8 cellular contexts compared by ENCODE assay signal in genomic region chr1:1231400-1232223, GRCh38. TPM values are rescaled to one million over a fixed set of nuclear protein-coding genes. Genes with fewer than 3 reads are reported as not detected.
DNase-seq lines count a peak whose midpoint lies in the region; ATAC-seq and TF ChIP-seq lines count a peak whose summit lies in the region.

SDF4 (minus strand) TSS chr1:1232001; CDS start chr1:1228772, 3,229 bp downstream.

- peak within 1 kb of the TSS; percentile 43 for H3K9ac ChIP-seq in H9 (ENCODE audit: extremely low read depth, insufficient read length, low read length)

- H3K27ac ChIP-seq in H9 (ENCODE audit: insufficient read length, low read depth, low read length): no peak within 1 kb of the TSS

- H3K4me3 Mint-ChIP-seq in H9 (peak within 1 kb of the TSS; percentile 90 to 93), natural killer cell (peak within 1 kb of the TSS; percentile 95)

- H3K79me1 ChIP-seq in H9 (ENCODE audit: insufficient read depth, low read depth, low read length, poor library complexity, severe bottlenecking): peaks cover 2% of the 10 kb centered on the region

- H3K23me2 ChIP-seq in H9 (ENCODE audit: insufficient read length, low read depth, low read length, poor library complexity, severe bottlenecking): peaks cover 6% of the 10 kb centered on the region

- H3K56ac ChIP-seq in H9 (ENCODE audit: insufficient read length, low read depth, low read length): no peak within 1 kb of the TSS

- no peak within 1 kb of the TSS for H2BK15ac ChIP-seq in H9 (ENCODE audit: low read depth, low read length)

- peaks cover 17 to 39% (median 37%) of the 10 kb centered on the region in 3 experiments for H3K36me3 Mint-ChIP-seq in H9 (ENCODE audit: insufficient read depth in 1 of 3, low read depth in 3 of 3)
- H3K36me3 Mint-ChIP-seq in natural killer cell: no peaks in the 10 kb centered on the region

- peak; percentile 91 to 97 (median 94) for ATAC-seq in natural killer cell

- TF ChIP-seq CTCF in H9 (conservative IDR thresholded peaks at IDR 0.05): no peak
- TF ChIP-seq CTCF in natural killer cell (IDR thresholded peaks at IDR 0.05): no peak

- H3K14ac ChIP-seq in H9 (ENCODE audit: insufficient read depth, low read length): peak within 1 kb of the TSS; percentile 59

- no peak within 1 kb of the TSS for H2BK12ac ChIP-seq in H9 (ENCODE audit: insufficient read length, low read depth, low read length)

- H3K27me3 ChIP-seq in H9 (ENCODE audit: insufficient read depth, low read length): no peaks in the 10 kb centered on the region

- H2BK20ac ChIP-seq in H9 (ENCODE audit: low read depth, low read length, poor library complexity, severe bottlenecking): no peak within 1 kb of the TSS

- intact Hi-C loops in natural killer cell (cut with micrococcal nuclease): loop anchor here (2.0 kb wide), 1 partner anchor 17 kb away; the partner anchor contains the start of gene TNFRSF4

- WGBS in H9 (ENCODE audit: extremely low coverage, insufficient read length, low lambda C conversion rate): no CpG with 5 or more reads among the region's 103 CpGs

- TF ChIP-seq POLR2A in Raji (IDR thresholded peaks at IDR 0.05; ENCODE audit: insufficient read depth, low read depth, low read length): peak; percentile 83

- H4K91ac ChIP-seq in H9 (ENCODE audit: insufficient read length, low read depth, low read length): no peak within 1 kb of the TSS

- H3K4me1 Mint-ChIP-seq in H9: peaks cover 15 to 21% of the 10 kb centered on the region in 2 experiments
- H3K4me1 Mint-ChIP-seq in natural killer cell: peaks cover 28 to 29% of the 10 kb centered on the region in 2 donors

- no peaks in the 10 kb centered on the region for H4K20me1 ChIP-seq in H9 (ENCODE audit: control insufficient read depth, insufficient read depth, insufficient read length)

- DNase-seq in ELR (ENCODE audit: low read depth): peak; percentile 95
- DNase-seq in H9: peak; percentile 97
- peak; percentile 94 for DNase-seq in M059J (ENCODE audit: low read depth)
- DNase-seq in activated T-helper 9 cell treated with anti-CD3 and anti-CD28 coated beads, Interleukin-2, amount 50 U/mL, for 16 hours (ENCODE audit: low read depth): peak; percentile 95
- peak; percentile 94 for DNase-seq in fibroblast of peridontal ligament (ENCODE audit: extremely low read depth)
- DNase-seq in natural killer cell: peak; percentile 96
- DNase-seq in stimulated activated naive CD4-positive, alpha-beta T cell (lab: John Stamatoyannopoulos, UW): peak; percentile 93 to 96 (median 94)

- H3K27ac Mint-ChIP-seq in H9: peak within 1 kb of the TSS; percentile 58 to 93 (median 62); a peak in 3 of 7 replicates
- H3K27ac Mint-ChIP-seq in natural killer cell: peak within 1 kb of the TSS; percentile 82 to 88

- H3K9me3 Mint-ChIP-seq in H9: peaks cover 0 to 4% of the 10 kb centered on the region in 2 experiments; a peak in 1 of 5 replicates
- H3K9me3 Mint-ChIP-seq in natural killer cell: no peaks in the 10 kb centered on the region

- H2AK5ac ChIP-seq in H9 (ENCODE audit: insufficient read length, low read length): no peak within 1 kb of the TSS

- no peak within 1 kb of the TSS for H2BK5ac ChIP-seq in H9 (ENCODE audit: insufficient read length, low read length)

- H3K4me1 ChIP-seq in H9 (ENCODE audit: insufficient read depth, low read length): no peaks in the 10 kb centered on the region

- no peak within 1 kb of the TSS for H4K5ac ChIP-seq in H9 (ENCODE audit: insufficient read length, low read depth, low read length)

- H3K18ac ChIP-seq in H9 (ENCODE audit: insufficient read length, low read depth, low read length): no peak within 1 kb of the TSS

- H3T11ph ChIP-seq in H9 (ENCODE audit: low read length): no peak within 1 kb of the TSS

- H3K23ac ChIP-seq in H9 (ENCODE audit: insufficient read length, low read depth, low read length): no peak within 1 kb of the TSS

- no peak within 1 kb of the TSS for H4K8ac ChIP-seq in H9 (replicated peaks; ENCODE audit: insufficient read length, low read depth, low read length)

- no peak within 1 kb of the TSS for H3K4ac ChIP-seq in H9 (ENCODE audit: low read depth, low read length)

- peak within 1 kb of the TSS; percentile 71 for H3K4me2 ChIP-seq in H9 (ENCODE audit: insufficient read depth, insufficient read length, low read length)

- H3K79me2 ChIP-seq in H9 (ENCODE audit: insufficient read depth, low read length): peaks cover 2% of the 10 kb centered on the region; the same call in 1 of the 2 replicates

- no peak within 1 kb of the TSS for H2BK120ac ChIP-seq in H9 (ENCODE audit: low read depth, low read length, poor library complexity, severe bottlenecking)

- H3K27me3 Mint-ChIP-seq in H9 (ENCODE audit: low read depth) (no peaks in the 10 kb centered on the region), natural killer cell (ENCODE audit: low read depth in 2 of 2) (no peaks in the 10 kb centered on the region)

- no peaks in the 10 kb centered on the region for H3K9me3 ChIP-seq in H9 (ENCODE audit: control insufficient read depth, low read depth, low read length)

- no peak within 1 kb of the TSS for H2AFZ ChIP-seq in H9 (ENCODE audit: low read length)

RNA-seq across cellular contexts. Expression of gene SDF4, which starts in this region (rescaled TPM):
- total RNA-seq in H9 (2021): 82.0 and 84.7 TPM in 2 replicates
- 100 and 196 TPM in 2 replicates for total RNA-seq in M059J (2014; rRNA removed; shearing (Covaris generic))
- 100 to 1,000 TPM; 176 to 211 (median 184) TPM for total RNA-seq in natural killer cell
